Comparison of ENCODE assay signal across 13 cellular contexts in the genomic region with DNA sequence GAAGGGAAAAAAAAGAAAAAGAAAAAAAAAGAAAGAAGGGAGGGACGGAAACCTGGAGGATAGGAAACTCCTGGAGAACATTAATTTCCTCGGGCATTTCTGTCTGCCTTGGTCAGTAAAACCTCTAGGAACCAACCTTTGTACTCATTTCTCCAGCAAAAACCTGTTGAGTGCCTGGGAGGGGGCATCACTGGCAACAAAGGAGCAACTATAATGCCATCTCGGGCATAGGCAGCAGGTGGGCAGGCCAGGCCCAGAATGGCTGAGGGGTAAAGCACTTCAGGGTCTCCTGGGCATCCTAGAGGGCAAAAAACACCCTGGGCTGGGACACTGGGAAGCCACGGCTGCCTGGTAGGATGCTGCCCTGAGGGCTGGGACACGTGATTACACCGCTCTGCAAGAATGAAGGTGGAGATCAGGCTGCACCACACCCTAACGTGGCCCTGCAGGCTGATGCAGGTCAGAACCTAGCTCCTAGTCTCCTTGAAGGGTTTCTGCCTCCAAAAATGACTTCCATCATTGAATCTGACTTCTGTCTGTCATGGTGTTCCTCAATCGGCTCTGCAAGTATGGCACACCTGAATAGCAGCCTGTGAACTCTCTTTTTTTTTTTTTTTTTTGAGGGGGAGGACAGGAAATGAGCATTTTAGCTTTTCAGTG. TPM values are rescaled to one million over a fixed set of nuclear protein-coding genes. Genes with fewer than 3 reads are reported as not detected.
DNase-seq lines count a peak whose midpoint lies in the region; ATAC-seq lines count a peak whose summit lies in the region.
"Had no signal": no experiment of that assay in that cellular context is flagged by ENCODE, and none has a peak within 500 bp of the region (broad histone marks: within the 10 kb centered on the region; RNA-seq: fewer than 3 reads in every experiment).

No MANE protein-coding gene starts in this region.

- H3K9ac ChIP-seq in Karpas-422 (ENCODE audit: low read length) (no peak overlapping the region), trophoblast cell (ENCODE audit: low read length) (no peak overlapping the region)

- no peak overlapping the region for H4K12ac ChIP-seq in trophoblast cell (ENCODE audit: low read depth, low read length)

- peaks cover 10% of the 10 kb centered on the region for H3K36me3 Mint-ChIP-seq in activated CD4-positive, alpha-beta T cell treated with anti-CD3 and anti-CD28 coated beads, Interleukin-2, amount 10 ng/mL, durations not matched to agents 7 days and 5 days (ENCODE audit: low read depth)
- peaks cover 2% of the 10 kb centered on the region for H3K36me3 Mint-ChIP-seq in activated naive CD8-positive, alpha-beta T cell treated with anti-CD3 and anti-CD28 coated beads for 36 hours
- peaks cover 6% of the 10 kb centered on the region for H3K36me3 Mint-ChIP-seq in effector memory CD8-positive, alpha-beta T cell (ENCODE audit: insufficient read depth)

- H3K27me3 Mint-ChIP-seq in activated CD4-positive, alpha-beta T cell treated with anti-CD3 and anti-CD28 coated beads, Interleukin-2, amount 10 ng/mL, durations not matched to agents 7 days and 5 days, result no peaks in the 10 kb centered on the region
- H3K27me3 Mint-ChIP-seq in activated naive CD8-positive, alpha-beta T cell treated with anti-CD3 and anti-CD28 coated beads for 36 hours, result no peaks in the 10 kb centered on the region
- peaks cover 24 to 32% of the 10 kb centered on the region in 2 donors for H3K27me3 Mint-ChIP-seq in effector memory CD8-positive, alpha-beta T cell

- H3K4me1 ChIP-seq in Karpas-422 (ENCODE audit: low read length), result peaks cover 5% of the 10 kb centered on the region
- H3K4me1 ChIP-seq in trophoblast cell (ENCODE audit: control insufficient read depth in 1 of 2, insufficient read depth in 2 of 2, low read length in 2 of 2), result peaks cover 4 to 5% of the 10 kb centered on the region in 2 experiments

- no peaks in the 10 kb centered on the region for H3K27me3 ChIP-seq in Karpas-422 (ENCODE audit: low read length)
- H3K27me3 ChIP-seq in trophoblast cell (ENCODE audit: insufficient read depth, low read length), result peaks cover 15% of the 10 kb centered on the region

- H3K27ac ChIP-seq in Karpas-422 (ENCODE audit: low read length) (no peak overlapping the region), trophoblast cell (ENCODE audit: low read depth, low read length) (no peak overlapping the region)

- no peak overlapping the region for H3K14ac ChIP-seq in trophoblast cell (ENCODE audit: low read length)

- POLR2A ChIA-PET in activated CD4-positive, alpha-beta T cell treated with anti-CD3 and anti-CD28 coated beads, Interleukin-2, amount 10 ng/mL, durations not matched to agents 7 days and 5 days (lab: Charles Lee), result interaction anchor here (0.6 kb wide), 1 partner anchor 62 kb away, joined by 5 read pairs; no protein-coding TSS in a partner anchor

- H3K9me3 Mint-ChIP-seq in activated CD4-positive, alpha-beta T cell treated with anti-CD3 and anti-CD28 coated beads, Interleukin-2, amount 10 ng/mL, durations not matched to agents 7 days and 5 days, result no peaks in the 10 kb centered on the region
- no peaks in the 10 kb centered on the region for H3K9me3 Mint-ChIP-seq in activated naive CD8-positive, alpha-beta T cell treated with anti-CD3 and anti-CD28 coated beads for 36 hours
- no peaks in the 10 kb centered on the region for H3K9me3 Mint-ChIP-seq in effector memory CD8-positive, alpha-beta T cell
- H3K9me3 Mint-ChIP-seq: activated T-helper 2 cell treated with anti-CD3 and anti-CD28 coated beads, Interferon-gamma antibody, Interleukin-2, Interleukin-4, amounts not matched to agents 10 μg/mL and 5 μg/mL and 100 μg/mL, durations not matched to agents 14 hours and 24 hours and 36 hours; HFFc6 had no signal

- no peak overlapping the region for H2BK120ac ChIP-seq in trophoblast cell (ENCODE audit: insufficient read depth, low read length, poor library complexity)

- no peak overlapping the region for H3K4me3 ChIP-seq in Karpas-422 (ENCODE audit: low read length)
- H3K4me3 ChIP-seq in trophoblast cell (ENCODE audit: low read depth, low read length), result no peak overlapping the region

- peaks cover 72% of the 10 kb centered on the region for H3K4me1 Mint-ChIP-seq in activated CD4-positive, alpha-beta T cell treated with anti-CD3 and anti-CD28 coated beads, Interleukin-2, amount 10 ng/mL, durations not matched to agents 7 days and 5 days
- peaks cover 54% of the 10 kb centered on the region for H3K4me1 Mint-ChIP-seq in activated naive CD8-positive, alpha-beta T cell treated with anti-CD3 and anti-CD28 coated beads for 36 hours
- H3K4me1 Mint-ChIP-seq in effector memory CD8-positive, alpha-beta T cell (ENCODE audit: low read depth in 2 of 2), result peaks cover 26 to 38% of the 10 kb centered on the region in 2 donors

- H3K9me2 ChIP-seq in Karpas-422 (replicated peaks; ENCODE audit: insufficient read depth, low read length), result no peaks in the 10 kb centered on the region

- no peaks in the 10 kb centered on the region; the same call in 1 of the 2 replicates for H4K20me1 ChIP-seq in Karpas-422 (ENCODE audit: insufficient read depth, low read depth, low read length)

- H3K4me2 ChIP-seq in Karpas-422 (ENCODE audit: low read depth, low read length, poor library complexity, severe bottlenecking) (no peak overlapping the region), trophoblast cell (ENCODE audit: low read length) (no peak overlapping the region)

- H4K8ac ChIP-seq in trophoblast cell (ENCODE audit: low read depth, low read length), result no peak overlapping the region

- H2BK12ac ChIP-seq in trophoblast cell (ENCODE audit: low read length), result no peak overlapping the region

- H3K4ac ChIP-seq in trophoblast cell (ENCODE audit: low read depth, low read length), result no peak overlapping the region

- no CpG with 5 or more reads among the region's 8 CpGs for WGBS in trophoblast cell (ENCODE audit: extremely low coverage, insufficient coverage, insufficient read length)

- no peaks in the 10 kb centered on the region for H3K9me3 ChIP-seq in Karpas-422 (ENCODE audit: low read length)
- peaks cover 3% of the 10 kb centered on the region for H3K9me3 ChIP-seq in trophoblast cell (ENCODE audit: insufficient read depth, low read depth, low read length)

- CTCF ChIA-PET in activated CD4-positive, alpha-beta T cell treated with anti-CD3 and anti-CD28 coated beads, Interleukin-2, amount 10 ng/mL, durations not matched to agents 7 days and 5 days (lab: Charles Lee), result interaction anchor here (0.6 to 1.2 kb wide), 4 partner anchors 20 to 279 kb away, joined by 3 to 5 read pairs (median 3); a partner anchor contains a TSS

- H3K36me3 ChIP-seq in Karpas-422 (ENCODE audit: insufficient read depth, low read length) (no peaks in the 10 kb centered on the region), trophoblast cell (ENCODE audit: control insufficient read depth in 1 of 2, insufficient read depth in 2 of 2, low read length in 2 of 2) (no peaks in the 10 kb centered on the region)

- H2AFZ ChIP-seq in Karpas-422 (ENCODE audit: low read length) (no peak overlapping the region), trophoblast cell (ENCODE audit: insufficient read depth, low read length, poor library complexity) (no peak overlapping the region)

- H3K4me3 Mint-ChIP-seq in activated CD4-positive, alpha-beta T cell treated with anti-CD3 and anti-CD28 coated beads, Interleukin-2, amount 10 ng/mL, durations not matched to agents 7 days and 5 days, result peak overlapping the region; percentile 60
- H3K4me3 Mint-ChIP-seq in activated naive CD8-positive, alpha-beta T cell treated with anti-CD3 and anti-CD28 coated beads for 36 hours, result no peak overlapping the region
- peak overlapping the region in 1 of 2 donors; percentile 54 for H3K4me3 Mint-ChIP-seq in effector memory CD8-positive, alpha-beta T cell
- H3K4me3 Mint-ChIP-seq: HFFc6 had no signal

- no peak for ATAC-seq in effector memory CD8-positive, alpha-beta T cell (replicated peaks)
- ATAC-seq in GM18519 (IDR thresholded peaks at IDR 0.05; ENCODE audit: low FRiP score, unreplicated experiment), result no peak

- peaks cover 5% of the 10 kb centered on the region for H3K79me2 ChIP-seq in Karpas-422 (ENCODE audit: low read length)
- peaks cover 4% of the 10 kb centered on the region for H3K79me2 ChIP-seq in trophoblast cell (ENCODE audit: control insufficient read depth, insufficient read depth, low read length, poor library complexity)

- no peak overlapping the region for H3K23ac ChIP-seq in trophoblast cell (ENCODE audit: low read length)

- H2BK5ac ChIP-seq in trophoblast cell (ENCODE audit: low read depth, low read length, poor library complexity), result no peak overlapping the region

- DNase-seq in activated CD4-positive, alpha-beta T cell treated with anti-CD3 and anti-CD28 coated beads, Interleukin-2, amount 10 ng/mL, durations not matched to agents 7 days and 5 days, result peak; percentile 47
- no peak for DNase-seq in activated CD4-positive, alpha-beta T cell treated with anti-CD3 and anti-CD28 coated beads, Interleukin-2, amount 50 U/mL, for 1 hour
- DNase-seq in Karpas-422 (peak; percentile 40), trophoblast cell (peak; percentile 92 to 95), SKM-1 (lab: John Stamatoyannopoulos, UW; ENCODE audit: unreplicated experiment) (no peak)
- DNase-seq in activated naive CD8-positive, alpha-beta T cell treated with anti-CD3 and anti-CD28 coated beads for 36 hours, result no peak
- DNase-seq in effector memory CD8-positive, alpha-beta T cell, result no peak
- DNase-seq: HFFc6, midbrain, MV-4-11, T1000 had no signal

- H3K18ac ChIP-seq in trophoblast cell (ENCODE audit: low read length), result no peak overlapping the region

- H4K91ac ChIP-seq in trophoblast cell (ENCODE audit: low read depth, low read length), result no peak overlapping the region

- H3K27ac Mint-ChIP-seq in activated CD4-positive, alpha-beta T cell treated with anti-CD3 and anti-CD28 coated beads, Interleukin-2, amount 10 ng/mL, durations not matched to agents 7 days and 5 days, result peak overlapping the region; percentile 98
- H3K27ac Mint-ChIP-seq in activated naive CD8-positive, alpha-beta T cell treated with anti-CD3 and anti-CD28 coated beads for 36 hours, result peak overlapping the region; percentile 43
- H3K27ac Mint-ChIP-seq in effector memory CD8-positive, alpha-beta T cell, result no peak overlapping the region
- H3K27ac Mint-ChIP-seq: activated T-helper 2 cell treated with anti-CD3 and anti-CD28 coated beads, Interferon-gamma antibody, Interleukin-2, Interleukin-4, amounts not matched to agents 10 μg/mL and 5 μg/mL and 100 μg/mL, durations not matched to agents 14 hours and 24 hours and 36 hours; HFFc6 had no signal

- peaks cover 8% of the 10 kb centered on the region for H3K79me1 ChIP-seq in trophoblast cell (ENCODE audit: low read length)

- H2AK5ac ChIP-seq in trophoblast cell (ENCODE audit: low read length), result no peak overlapping the region

RNA-seq across cellular contexts. Expression of a gene that starts 4.5 kb away (rescaled TPM):
- 10 to 100 TPM; 54.0 to 54.6 TPM for total RNA-seq in activated CD4-positive, alpha-beta T cell treated with anti-CD3 and anti-CD28 coated beads, Interleukin-2, amount 10 ng/mL, durations not matched to agents 7 days and 5 days
- 15.8 and 23.3 TPM in 2 replicates for total RNA-seq in Karpas-422 (2014; rRNA removed; shearing (Covaris generic); ENCODE audit: low replicate concordance)
- total RNA-seq in activated naive CD8-positive, alpha-beta T cell treated with anti-CD3 and anti-CD28 coated beads for 36 hours, result 10 to 100 TPM; 17.0 to 20.0 TPM
- polyA plus RNA-seq in trophoblast cell (2013), result 9.4 and 10.2 TPM in 2 replicates

RNA-seq across cellular contexts. Expression of a gene that starts 5.4 kb away (rescaled TPM):
- total RNA-seq in activated CD4-positive, alpha-beta T cell treated with anti-CD3 and anti-CD28 coated beads, Interleukin-2, amount 10 ng/mL, durations not matched to agents 7 days and 5 days, result 10 to 100 TPM; 14.2 to 15.6 TPM
- total RNA-seq in Karpas-422 (2014; rRNA removed; shearing (Covaris generic); ENCODE audit: low replicate concordance), result 0.11 TPM in 1 of 2 replicates, not detected in the other
- 1 to 10 TPM; 2.9 to 3.6 TPM for total RNA-seq in activated naive CD8-positive, alpha-beta T cell treated with anti-CD3 and anti-CD28 coated beads for 36 hours
- polyA plus RNA-seq in trophoblast cell (2013), result 0.37 and 0.42 TPM in 2 replicates

RNA-seq across cellular contexts. Expression of a gene that starts 14.2 kb away (rescaled TPM):
- 10 to 100 TPM; 13.9 to 20.9 TPM for total RNA-seq in activated CD4-positive, alpha-beta T cell treated with anti-CD3 and anti-CD28 coated beads, Interleukin-2, amount 10 ng/mL, durations not matched to agents 7 days and 5 days
- 1.9 and 5.3 TPM in 2 replicates for total RNA-seq in Karpas-422 (2014; rRNA removed; shearing (Covaris generic); ENCODE audit: low replicate concordance)
- 1 to 10 TPM; 3.6 to 3.9 TPM for total RNA-seq in activated naive CD8-positive, alpha-beta T cell treated with anti-CD3 and anti-CD28 coated beads for 36 hours
- 2.9 TPM in 2 replicates for polyA plus RNA-seq in trophoblast cell (2013)

RNA-seq across cellular contexts. Expression of a gene that starts 14.3 kb away (rescaled TPM):
- total RNA-seq in activated CD4-positive, alpha-beta T cell treated with anti-CD3 and anti-CD28 coated beads, Interleukin-2, amount 10 ng/mL, durations not matched to agents 7 days and 5 days, result 100 to 1,000 TPM; 124 to 172 TPM
- 171 and 292 TPM in 2 replicates for total RNA-seq in Karpas-422 (2014; rRNA removed; shearing (Covaris generic); ENCODE audit: low replicate concordance)
- 100 to 1,000 TPM; 101 to 104 TPM for total RNA-seq in activated naive CD8-positive, alpha-beta T cell treated with anti-CD3 and anti-CD28 coated beads for 36 hours
- 58.9 and 65.5 TPM in 2 replicates for polyA plus RNA-seq in trophoblast cell (2013)

RNA-seq across cellular contexts. Expression of a gene that starts 14.7 kb away (rescaled TPM):
- 10 to 100 TPM; 24.2 to 24.7 TPM for total RNA-seq in activated CD4-positive, alpha-beta T cell treated with anti-CD3 and anti-CD28 coated beads, Interleukin-2, amount 10 ng/mL, durations not matched to agents 7 days and 5 days
- 8.1 and 22.1 TPM in 2 replicates for total RNA-seq in Karpas-422 (2014; rRNA removed; shearing (Covaris generic); ENCODE audit: low replicate concordance)
- 10 to 100 TPM; 21.1 to 21.4 TPM for total RNA-seq in activated naive CD8-positive, alpha-beta T cell treated with anti-CD3 and anti-CD28 coated beads for 36 hours
- polyA plus RNA-seq in trophoblast cell (2013), result 0.15 and 0.19 TPM in 2 replicates

Comparison
In these comparisons a context has a peak if more than half of its experiments do, and no peak if none do; other contexts are left out.
1. DNase-seq: peak in activated CD4-positive, alpha-beta T cell treated with anti-CD3 and anti-CD28 coated beads, Interleukin-2, amount 10 ng/mL, durations not matched to agents 7 days and 5 days (single experiment), Karpas-422 (single experiment) and trophoblast cell (2 of 2); none in activated CD4-positive, alpha-beta T cell treated with anti-CD3 and anti-CD28 coated beads, Interleukin-2, amount 50 U/mL, for 1 hour (single experiment), activated naive CD8-positive, alpha-beta T cell treated with anti-CD3 and anti-CD28 coated beads for 36 hours (single experiment), SKM-1 (single experiment) and effector memory CD8-positive, alpha-beta T cell (0 of 3).
2. H3K27ac Mint-ChIP-seq: peak in activated CD4-positive, alpha-beta T cell treated with anti-CD3 and anti-CD28 coated beads, Interleukin-2, amount 10 ng/mL, durations not matched to agents 7 days and 5 days (single experiment) and activated naive CD8-positive, alpha-beta T cell treated with anti-CD3 and anti-CD28 coated beads for 36 hours (single experiment); none in effector memory CD8-positive, alpha-beta T cell (0 of 2).